Comparison of ENCODE assay signal across 28 cellular contexts in the genomic region with DNA sequence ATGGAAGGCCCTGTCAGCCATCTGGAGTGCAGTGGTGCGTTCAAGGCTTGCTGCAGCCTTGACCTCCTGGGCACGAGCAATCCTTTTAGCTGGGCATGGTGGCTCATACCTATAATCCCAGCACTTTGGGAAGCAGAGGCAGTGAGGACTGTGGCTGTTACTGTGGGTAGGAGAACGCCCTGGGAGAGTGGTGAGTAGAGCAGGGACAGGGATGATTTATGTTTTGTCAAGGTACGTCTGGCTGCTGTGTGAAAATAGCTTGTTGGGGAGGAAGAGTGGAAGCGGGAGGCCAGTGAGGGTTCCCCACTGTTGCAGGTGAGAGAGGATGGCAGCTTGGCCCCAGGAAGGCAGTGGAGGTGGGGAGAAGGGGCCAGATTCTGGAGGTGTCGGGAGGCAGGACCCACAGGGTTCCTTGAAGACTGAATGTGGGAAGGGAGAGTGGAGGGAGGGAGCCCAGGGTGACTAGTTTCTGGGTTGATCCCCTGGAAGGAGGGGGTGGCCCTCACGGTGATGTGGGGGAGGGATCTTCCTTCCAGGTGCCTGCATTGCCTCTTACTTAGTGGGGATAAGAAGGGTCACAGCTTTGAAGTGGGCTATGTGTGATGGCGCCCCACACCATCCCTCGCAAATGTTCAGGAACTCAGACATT. TPM values are rescaled to one million over a fixed set of nuclear protein-coding genes. Genes with fewer than 3 reads are reported as not detected.
DNase-seq lines count a peak whose midpoint lies in the region; FAIRE-seq and TF ChIP-seq lines count a peak whose summit lies in the region.
"Had no signal": no experiment of that assay in that cellular context is flagged by ENCODE, and none has a peak within 500 bp of the region (broad histone marks: within the 10 kb centered on the region; RNA-seq: fewer than 3 reads in every experiment).

No MANE protein-coding gene starts in this region.

- no peak overlapping the region for H3K27ac ChIP-seq in hepatocyte
- H3K27ac ChIP-seq: 22Rv1, SJCRH30 had no signal

- H3K4me1 Mint-ChIP-seq in mesothelial cell of epicardium = peaks cover 16% of the 10 kb centered on the region
- peaks cover 17% of the 10 kb centered on the region for H3K4me1 Mint-ChIP-seq in progenitor cell of endocrine pancreas (ENCODE audit: low read depth)
- H3K4me1 Mint-ChIP-seq: CD14-positive monocyte, IgD-negative memory B cell had no signal

- peak; percentile 48 for FAIRE-seq in HTR-8/SVneo (lab: Jason Lieb, UNC)
- FAIRE-seq: GM12891 had no signal

- H3K27me3 ChIP-seq in hepatocyte = no peaks in the 10 kb centered on the region
- H3K27me3 ChIP-seq: BE2C had no signal

- H3K4me2 ChIP-seq in hepatocyte = no peak overlapping the region

- no peaks in the 10 kb centered on the region for H3K36me3 ChIP-seq in hepatocyte (replicated peaks; ENCODE audit: insufficient read depth, low read depth)
- H3K36me3 ChIP-seq: BE2C, SJCRH30 had no signal

- H3K4me3 Mint-ChIP-seq in mesothelial cell of epicardium (no peak overlapping the region), progenitor cell of endocrine pancreas (ENCODE audit: low read depth) (no peak overlapping the region)
- H3K4me3 Mint-ChIP-seq: CD14-positive monocyte, IgD-negative memory B cell had no signal

- no peaks in the 10 kb centered on the region for H3K4me1 ChIP-seq in hepatocyte (ENCODE audit: insufficient read depth)
- H3K4me1 ChIP-seq: SJCRH30 had no signal

- peak overlapping the region; percentile 39 for H3K27ac Mint-ChIP-seq in mesothelial cell of epicardium
- H3K27ac Mint-ChIP-seq in progenitor cell of endocrine pancreas = peak overlapping the region; percentile 2
- H3K27ac Mint-ChIP-seq: CD14-positive monocyte had no signal

- peak; percentile 70 for DNase-seq in NCI-H82 (lab: John Stamatoyannopoulos, UW)
- DNase-seq in NCI-H82 treated with DMSO at 0.1 percent for 48 hours (lab: John Stamatoyannopoulos, UW; ENCODE audit: unreplicated experiment) = no peak
- no peak for DNase-seq in HTR-8/SVneo (ENCODE audit: insufficient read length, low spot score)
- no peak for DNase-seq in mesothelial cell of epicardium (ENCODE audit: low spot score in 2 of 2, unreplicated experiment in 2 of 2)
- DNase-seq in progenitor cell of endocrine pancreas (ENCODE audit: low spot score, unreplicated experiment) = no peak
- DNase-seq in activated CD4-positive, alpha-beta T cell treated with anti-CD3 and anti-CD28 coated beads, Interleukin-2, amount 50 U/mL, for 1 hour = no peak
- no peak for DNase-seq in activated CD4-positive, alpha-beta T cell treated with anti-CD3 and anti-CD28 coated beads for 48 hours
- no peak for DNase-seq in hepatocyte (ENCODE audit: low spot score)
- DNase-seq: ACHN; BE2C; Calu3; DMS79 treated with DMSO at 0.1 percent for 48 hours; GF-D8; GOT3; HCEC 1CT; NCI-H1048; NCI-H1417 treated with DMSO at 0.1 percent for 48 hours; NCI-H1694 treated with DMSO at 0.1 percent for 48 hours; NCI-H2081 treated with DMSO at 0.1 percent for 48 hours; NCI-H226; NCI-H510A; NK-92 treated with Interleukin-12 subunit alpha and Interleukin-12 subunit beta, amount 100 ng/mL, for 24 hours; PC-3; SJCRH30 had no signal

- no peaks in the 10 kb centered on the region for H4K20me1 ChIP-seq in hepatocyte (ENCODE audit: insufficient read depth, poor library complexity, severe bottlenecking)

- peaks cover 3% of the 10 kb centered on the region for H3K36me3 Mint-ChIP-seq in mesothelial cell of epicardium
- no peaks in the 10 kb centered on the region for H3K36me3 Mint-ChIP-seq in progenitor cell of endocrine pancreas (ENCODE audit: insufficient read depth)
- H3K36me3 Mint-ChIP-seq: CD14-positive monocyte had no signal

- H3K9me2 ChIP-seq in hepatocyte (replicated peaks; ENCODE audit: insufficient read depth) = no peaks in the 10 kb centered on the region

- peaks cover 6% of the 10 kb centered on the region for H3K27me3 Mint-ChIP-seq in mesothelial cell of epicardium (ENCODE audit: low read depth)
- H3K27me3 Mint-ChIP-seq in progenitor cell of endocrine pancreas = peaks cover 15% of the 10 kb centered on the region

- H3K9me3 ChIP-seq in hepatocyte (ENCODE audit: low read depth) = no peaks in the 10 kb centered on the region
- H3K9me3 ChIP-seq: BE2C, SJCRH30 had no signal

- H2AFZ ChIP-seq in hepatocyte = no peak overlapping the region

- no peaks in the 10 kb centered on the region for H3K79me2 ChIP-seq in hepatocyte

- H3K4me3 ChIP-seq in hepatocyte = no peak overlapping the region
- H3K4me3 ChIP-seq: SJCRH30 had no signal

- H3K9me3 Mint-ChIP-seq in mesothelial cell of epicardium (no peaks in the 10 kb centered on the region), progenitor cell of endocrine pancreas (ENCODE audit: low read depth) (no peaks in the 10 kb centered on the region)
- H3K9me3 Mint-ChIP-seq: IgD-negative memory B cell had no signal

- 73% methylated on average over 9 of the region's 9 CpGs for WGBS in hepatocyte (ENCODE audit: low lambda C conversion rate, missing lambda C conversion rate)

- no peak for TF ChIP-seq CTCF in mesothelial cell of epicardium (IDR thresholded peaks at IDR 0.05; ENCODE audit: unreplicated experiment)
- no peak for TF ChIP-seq CTCF in progenitor cell of endocrine pancreas (IDR thresholded peaks at IDR 0.05; ENCODE audit: unreplicated experiment)
- TF ChIP-seq CTCF in hepatocyte (IDR thresholded peaks at IDR 0.05; ENCODE audit: poor library complexity) = no peak

RNA-seq across cellular contexts. Expression of gene VSTM2L, which starts 26.6 kb away (rescaled TPM):
- total RNA-seq in mesothelial cell of epicardium (30.9 to 35.9 TPM (median 31.9 TPM) in 3 replicates), progenitor cell of endocrine pancreas (5.0 and 6.2 TPM in 2 replicates), hepatocyte (3.6 and 3.7 TPM in 2 replicates)
- 2.5 and 3.0 TPM in 2 replicates for polyA plus RNA-seq in hepatocyte
- polyA plus RNA-seq: CD14-positive monocyte, IgD-negative memory B cell had no signal
